Comparison of ENCODE assay signal across 15 cellular contexts in the genomic region with DNA sequence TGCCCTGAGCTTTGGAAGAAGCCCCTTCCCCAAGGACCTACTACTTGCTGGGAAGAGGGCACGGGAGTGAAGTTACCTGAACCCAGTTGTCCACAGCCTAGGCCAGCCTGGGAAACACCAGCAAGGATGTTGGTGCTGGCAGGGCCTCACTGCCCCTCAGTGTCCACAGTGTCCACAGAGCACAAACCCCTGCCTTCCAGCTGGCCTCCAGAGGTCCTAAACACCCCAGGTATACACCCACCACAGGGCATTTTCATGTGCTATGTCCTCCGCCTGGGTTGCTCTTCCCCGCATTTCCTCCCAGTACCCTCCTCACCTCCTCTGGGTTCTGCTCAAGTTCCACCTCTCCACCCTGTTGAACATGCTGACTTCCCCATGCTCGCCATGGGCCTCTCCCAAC. TPM values are rescaled to one million over a fixed set of nuclear protein-coding genes. Genes with fewer than 3 reads are reported as not detected.
DNase-seq lines count a peak whose midpoint lies in the region; ATAC-seq and TF ChIP-seq lines count a peak whose summit lies in the region.
"Had no signal": no experiment of that assay in that cellular context is flagged by ENCODE, and none has a peak within 500 bp of the region (broad histone marks: within the 10 kb centered on the region; RNA-seq: fewer than 3 reads in every experiment).

No MANE protein-coding gene starts in this region.

- no peak overlapping the region for H4K91ac ChIP-seq in trophoblast cell (ENCODE audit: low read depth, low read length)

- no peak overlapping the region for H3K14ac ChIP-seq in trophoblast cell (ENCODE audit: low read length)

- H3K4ac ChIP-seq in trophoblast cell (ENCODE audit: low read depth, low read length) = no peak overlapping the region

- CTCF ChIA-PET in MCF 10A (lab: Yijun Ruan, JAX) = interaction anchor here (1.1 to 2.5 kb wide), 3 partner anchors 45 to 99 kb away, joined by 4 to 7 read pairs (median 5); a partner anchor contains a TSS

- no CpG with 5 or more reads among the region's 4 CpGs for WGBS in trophoblast cell (ENCODE audit: extremely low coverage, insufficient coverage, insufficient read length)

- H3K9ac ChIP-seq in trophoblast cell (ENCODE audit: low read length) = peak overlapping the region; percentile 34

- H2AK5ac ChIP-seq in trophoblast cell (ENCODE audit: low read length) = no peak overlapping the region

- no peak overlapping the region for H3K4me2 ChIP-seq in trophoblast cell (ENCODE audit: low read length)
- H3K4me2 ChIP-seq: BLaER1 treated with 17β-estradiol and CSF1 and Interleukin-3, amounts not matched to agents 10 nM and 100 nM had no signal

- peaks cover 10% of the 10 kb centered on the region for H3K79me2 ChIP-seq in trophoblast cell (ENCODE audit: control insufficient read depth, insufficient read depth, low read length, poor library complexity)

- H3K36me3 Mint-ChIP-seq in MCF 10A (ENCODE audit: insufficient read depth, unreplicated experiment) (no peaks in the 10 kb centered on the region), brain (no peaks in the 10 kb centered on the region), mesothelial cell of epicardium (no peaks in the 10 kb centered on the region)

- peaks cover 9% of the 10 kb centered on the region for H3K79me1 ChIP-seq in trophoblast cell (ENCODE audit: low read length)

- no peak overlapping the region for H2BK120ac ChIP-seq in trophoblast cell (ENCODE audit: insufficient read depth, low read length, poor library complexity)

- no peak overlapping the region for H2BK12ac ChIP-seq in trophoblast cell (ENCODE audit: low read length)

- no peak for TF ChIP-seq CTCF in MCF 10A (IDR thresholded peaks at IDR 0.05; ENCODE audit: unreplicated experiment)
- TF ChIP-seq CTCF in breast epithelium (IDR thresholded peaks at IDR 0.05) = no peak
- no peak for TF ChIP-seq CTCF in brain (conservative IDR thresholded peaks at IDR 0.05)
- TF ChIP-seq CTCF in mesothelial cell of epicardium (IDR thresholded peaks at IDR 0.05; ENCODE audit: unreplicated experiment) = no peak

- POLR2A ChIA-PET in MCF 10A (lab: Yijun Ruan, JAX) = interaction anchor here (0.7 to 1.2 kb wide), 5 partner anchors 11 to 100 kb away, joined by 3 to 4 read pairs (median 3); a partner anchor contains a TSS

- no peak for ATAC-seq in activated CD4-positive, CD25-positive, alpha-beta regulatory T cell treated with anti-CD3 and anti-CD28 coated beads, Interleukin-2, amount 50 U/mL, for 24 hours
- ATAC-seq: HCT116, HepG2 had no signal

- H3K4me3 Mint-ChIP-seq in MCF 10A (ENCODE audit: unreplicated experiment) (peak overlapping the region; percentile 36), brain (peak overlapping the region in 3 of 5 experiments; percentile 12 to 81 (median 62)), mesothelial cell of epicardium (no peak overlapping the region)
- H3K4me3 Mint-ChIP-seq: CD4-positive, alpha-beta T cell had no signal

- peaks cover 3 to 11% of the 10 kb centered on the region in 2 donors for H3K4me1 ChIP-seq in breast epithelium
- peaks cover 2 to 7% of the 10 kb centered on the region in 2 experiments for H3K4me1 ChIP-seq in trophoblast cell (ENCODE audit: control insufficient read depth in 1 of 2, insufficient read depth in 2 of 2, low read length in 2 of 2)

- H3K27me3 Mint-ChIP-seq in MCF 10A (ENCODE audit: insufficient read depth, unreplicated experiment) (no peaks in the 10 kb centered on the region), brain (peaks cover 7% of the 10 kb centered on the region), mesothelial cell of epicardium (ENCODE audit: low read depth) (no peaks in the 10 kb centered on the region)
- H3K27me3 Mint-ChIP-seq: CD4-positive, alpha-beta T cell had no signal

- intact Hi-C loops in MCF 10A (cut with micrococcal nuclease) = no loop called here
- intact Hi-C loops in breast epithelium (cut with DNase I; ENCODE audit: low total_unique reads) = no loop called here

- no peaks in the 10 kb centered on the region for H3K27me3 ChIP-seq in breast epithelium
- H3K27me3 ChIP-seq in trophoblast cell (ENCODE audit: insufficient read depth, low read length) = no peaks in the 10 kb centered on the region
- H3K27me3 ChIP-seq: BLaER1 treated with 17β-estradiol and CSF1 and Interleukin-3, amounts not matched to agents 10 nM and 100 nM had no signal

- H3K4me3 ChIP-seq in breast epithelium (no peak overlapping the region), trophoblast cell (ENCODE audit: low read depth, low read length) (no peak overlapping the region)
- H3K4me3 ChIP-seq: BLaER1 treated with 17β-estradiol and CSF1 and Interleukin-3, amounts not matched to agents 10 nM and 100 nM had no signal

- no peak for TF ChIP-seq POLR2A in breast epithelium (IDR thresholded peaks at IDR 0.05)

- DNase-seq in MCF 10A (ENCODE audit: unreplicated experiment) (no peak), breast epithelium (ENCODE audit: low spot score in 2 of 2) (no peak), mesothelial cell of epicardium (ENCODE audit: low spot score in 2 of 2, unreplicated experiment in 2 of 2) (no peak), trophoblast cell (no peak), SW 1271 (lab: John Stamatoyannopoulos, UW) (no peak)
- no peak for DNase-seq in NK-92 treated with Interleukin-12 subunit alpha and Interleukin-12 subunit beta, amount 100 ng/mL, for 24 hours (lab: John Stamatoyannopoulos, UW)
- DNase-seq: ACHN; Calu3; CD4-positive, alpha-beta T cell; DMS 273 treated with DMSO at 0.1 percent for 48 hours had no signal

- H4K8ac ChIP-seq in trophoblast cell (ENCODE audit: low read depth, low read length) = no peak overlapping the region

- no peak overlapping the region for H3K27ac ChIP-seq in breast epithelium
- H3K27ac ChIP-seq in trophoblast cell (ENCODE audit: low read depth, low read length) = no peak overlapping the region
- H3K27ac ChIP-seq: BLaER1 treated with 17β-estradiol and CSF1 and Interleukin-3, amounts not matched to agents 10 nM and 100 nM had no signal

- H3K36me3 ChIP-seq in breast epithelium = no peaks in the 10 kb centered on the region
- H3K36me3 ChIP-seq in trophoblast cell (ENCODE audit: control insufficient read depth in 1 of 2, insufficient read depth in 2 of 2, low read length in 2 of 2) = no peaks in the 10 kb centered on the region
- H3K36me3 ChIP-seq: BLaER1 treated with 17β-estradiol and CSF1 and Interleukin-3, amounts not matched to agents 10 nM and 100 nM had no signal

- BruUV-seq in MCF 10A (replicated peaks; lab: Mats Ljungman, UMichigan) = no TSS peak

- H3K23ac ChIP-seq in trophoblast cell (ENCODE audit: low read length) = no peak overlapping the region

- H3K4me1 Mint-ChIP-seq in MCF 10A (ENCODE audit: insufficient read depth, unreplicated experiment) (peaks cover 11% of the 10 kb centered on the region), brain (peaks cover 21% of the 10 kb centered on the region), mesothelial cell of epicardium (peaks cover 7% of the 10 kb centered on the region)

- no peak overlapping the region for H2BK5ac ChIP-seq in trophoblast cell (ENCODE audit: low read depth, low read length, poor library complexity)

- no peak overlapping the region for H3K18ac ChIP-seq in trophoblast cell (ENCODE audit: low read length)

- H3K9me3 ChIP-seq in breast epithelium (no peaks in the 10 kb centered on the region), trophoblast cell (ENCODE audit: insufficient read depth, low read depth, low read length) (no peaks in the 10 kb centered on the region)
- H3K9me3 ChIP-seq: BLaER1 treated with 17β-estradiol and CSF1 and Interleukin-3, amounts not matched to agents 10 nM and 100 nM had no signal

- H4K12ac ChIP-seq in trophoblast cell (ENCODE audit: low read depth, low read length) = no peak overlapping the region

- no peak overlapping the region for H2AFZ ChIP-seq in trophoblast cell (ENCODE audit: insufficient read depth, low read length, poor library complexity)

- H3K9me3 Mint-ChIP-seq in MCF 10A (ENCODE audit: unreplicated experiment) (no peaks in the 10 kb centered on the region), brain (no peaks in the 10 kb centered on the region), mesothelial cell of epicardium (no peaks in the 10 kb centered on the region)
- H3K9me3 Mint-ChIP-seq: CD4-positive, alpha-beta T cell had no signal

- H3K27ac Mint-ChIP-seq in MCF 10A (ENCODE audit: low read depth, unreplicated experiment) (no peak overlapping the region), brain (no peak overlapping the region), mesothelial cell of epicardium (peak overlapping the region; percentile 2)
- H3K27ac Mint-ChIP-seq: CD4-positive, alpha-beta T cell had no signal

RNA-seq across cellular contexts. Expression of a gene that starts 4.2 kb away (rescaled TPM):
- total RNA-seq in MCF 10A (2022) = 37.0 and 49.8 TPM in 2 replicates
- 100 to 1,000 TPM in 1 of 3 donors, 10 to 100 TPM in 2; 37.3 to 151 (median 52.4) TPM for total RNA-seq in breast epithelium
- polyA plus RNA-seq in brain (ENCODE audit: insufficient read depth, low read depth, low replicate concordance) = 88.1 TPM
- total RNA-seq in mesothelial cell of epicardium = 37.0 to 41.9 TPM (median 37.5 TPM) in 3 replicates
- 18.3 and 21.5 TPM in 2 replicates for polyA plus RNA-seq in trophoblast cell (2013)
